ENCODE assay signal across 8 cellular contexts in genomic region chr1:40691538-40692428, GRCh38. TPM values are rescaled to one million over a fixed set of nuclear protein-coding genes. Genes with fewer than 3 reads are reported as not detected.
DNase-seq lines count a peak whose midpoint lies in the region; ATAC-seq and TF ChIP-seq lines count a peak whose summit lies in the region.

TSS of gene NFYC (plus strand) at chr1:40691704. CDS start at chr1:40738844, 47,140 bp downstream.

- H3K4me1 Mint-ChIP-seq in IgD-negative memory B cell: peaks cover 49 to 68% (median 59%) of the 10 kb centered on the region in 3 donors

- H3K9me3 Mint-ChIP-seq in IgD-negative memory B cell: peaks cover 0 to 1% (median under 1%) of the 10 kb centered on the region in 3 donors

- intact Hi-C loops in mucosa of descending colon (cut with DNase I, micrococcal nuclease): no loop called here

- H3K27ac Mint-ChIP-seq in IgD-negative memory B cell: peak within 1 kb of the TSS; percentile 100

- H3K9me3 ChIP-seq in mucosa of descending colon: no peaks in the 10 kb centered on the region

- ATAC-seq in GM21528 (IDR thresholded peaks at IDR 0.05; ENCODE audit: low FRiP score, unreplicated experiment) (peak; percentile 74), mucosa of descending colon (peak; percentile 94)

- peak within 1 kb of the TSS; percentile 87 for H3K4me3 ChIP-seq in epithelial cell of esophagus (ENCODE audit: low read length)
- peak within 1 kb of the TSS; percentile 88 for H3K4me3 ChIP-seq in mucosa of descending colon

- DNase-seq in DMS 273 (lab: John Stamatoyannopoulos, UW; ENCODE audit: unreplicated experiment) (peak; percentile 100), OCI-M2 (lab: John Stamatoyannopoulos, UW; ENCODE audit: unreplicated experiment) (peak; percentile 59), activated T-cell treated with anti-CD3 and anti-CD28 coated beads for 4 hours (peak; percentile 95), epithelial cell of esophagus (ENCODE audit: low read depth) (peak; percentile 98), mucosa of descending colon (peak; percentile 95 to 99 (median 97))
- DNase-seq in stimulated activated CD8-positive, alpha-beta memory T cell treated with anti-CD3 and anti-CD28 coated beads, Interleukin-4, amount 100 ng/mL, for 24 hours (ENCODE audit: low read depth): peak; percentile 87

- peaks cover 24% of the 10 kb centered on the region for H3K4me1 ChIP-seq in mucosa of descending colon (ENCODE audit: low read depth)

- peak within 1 kb of the TSS; percentile 93 to 99 (median 96) for H3K4me3 Mint-ChIP-seq in IgD-negative memory B cell

- TF ChIP-seq CTCF in epithelial cell of esophagus (IDR thresholded peaks at IDR 0.05; ENCODE audit: insufficient read depth, low read depth, low read length, missing control alignments): no peak
- no peak for TF ChIP-seq CTCF in mucosa of descending colon (IDR thresholded peaks at IDR 0.05)

- H3K27me3 Mint-ChIP-seq in IgD-negative memory B cell: no peaks in the 10 kb centered on the region

- H3K36me3 Mint-ChIP-seq in IgD-negative memory B cell: peaks cover 6% of the 10 kb centered on the region

- no peaks in the 10 kb centered on the region for H3K36me3 ChIP-seq in mucosa of descending colon (ENCODE audit: low read depth)

RNA-seq across cellular contexts. Expression of gene NFYC, which starts in this region (rescaled TPM):
- polyA plus RNA-seq in IgD-negative memory B cell: 74.3 TPM
- 10 to 100 TPM; 56.2 to 76.4 (median 70.5) TPM for total RNA-seq in mucosa of descending colon

Comparison
In these comparisons a context has a peak if more than half of its experiments do, and no peak if none do; other contexts are left out.
1. Peak in every context shown above with its lines: DNase-seq, ATAC-seq and H3K4me3 ChIP-seq.